18 cellular contexts compared by ENCODE assay signal in the genomic region with DNA sequence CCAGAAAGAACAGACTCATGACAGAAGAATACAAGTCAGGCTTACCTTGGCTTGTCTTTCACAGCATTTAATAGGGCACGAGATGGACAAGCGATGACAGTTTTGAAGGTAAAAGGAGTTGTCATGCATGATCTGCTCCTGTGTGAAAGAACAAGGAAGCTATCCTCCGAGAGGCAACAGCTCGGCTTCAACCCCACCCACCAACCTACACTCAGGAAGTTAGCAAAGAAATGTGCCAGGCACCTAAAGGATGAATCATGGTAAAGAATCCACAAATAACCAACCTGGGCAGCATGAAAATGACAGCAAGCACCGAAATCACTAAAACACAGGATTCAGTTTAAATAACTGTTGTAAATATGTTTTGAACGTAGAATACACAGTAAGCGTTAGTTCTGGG.
"Had no signal": no experiment of that assay in that cellular context is flagged by ENCODE, and none has a peak within 500 bp of the region (broad histone marks: within the 10 kb centered on the region; RNA-seq: fewer than 3 reads in every experiment).

No MANE protein-coding gene starts in this region.

- FAIRE-seq: endothelial cell of umbilical vein, frontal cortex, TTC549 had no signal

- H3K4me3 Mint-ChIP-seq: natural killer cell; stimulated activated naive B cell treated with anti-CD40 and anti-IgM and Interleukin-4, amounts not matched to agents 10 μg/mL and 1 μg/mL and 100 μg/mL, for 72 hours had no signal

- H3K4me1 Mint-ChIP-seq: natural killer cell; stimulated activated naive B cell treated with anti-CD40 and anti-IgM and Interleukin-4, amounts not matched to agents 10 μg/mL and 1 μg/mL and 100 μg/mL, for 72 hours had no signal

- H3K36me3 ChIP-seq: brain microvascular endothelial cell, left lung, right atrium auricular region, tibial nerve had no signal

- H3K9me3 ChIP-seq: right atrium auricular region had no signal

- H3K27me3 ChIP-seq: brain microvascular endothelial cell, left lung, right atrium auricular region, tibial nerve had no signal

- H3K4me1 ChIP-seq: left lung, right atrium auricular region, tibial nerve had no signal

- H3K27me3 Mint-ChIP-seq: stimulated activated naive B cell treated with anti-CD40 and anti-IgM and Interleukin-4, amounts not matched to agents 10 μg/mL and 1 μg/mL and 100 μg/mL, for 72 hours had no signal

- H3K27ac ChIP-seq: brain microvascular endothelial cell, left lung, right atrium auricular region, skin epidermis, tibial nerve had no signal

- H3K27ac Mint-ChIP-seq: natural killer cell; stimulated activated naive B cell treated with anti-CD40 and anti-IgM and Interleukin-4, amounts not matched to agents 10 μg/mL and 1 μg/mL and 100 μg/mL, for 72 hours had no signal

- H3K36me3 Mint-ChIP-seq: stimulated activated naive B cell treated with anti-CD40 and anti-IgM and Interleukin-4, amounts not matched to agents 10 μg/mL and 1 μg/mL and 100 μg/mL, for 72 hours had no signal

- DNase-seq: activated naive CD4-positive, alpha-beta T cell treated with Interleukin-2 at 50 U/mL for 16 hours; activated T-cell treated with anti-CD3 and anti-CD28 coated beads for 4 hours; brain microvascular endothelial cell; cerebellar nuclear complex; effector CD8-positive, alpha-beta T cell; left lung; mammary epithelial cell; natural killer cell; posterior cingulate gyrus; stimulated activated CD4-positive, alpha-beta T cell treated with anti-CD3 and anti-CD28 coated beads, Interleukin-15, amount 100 ng/mL, for 24 hours; stimulated activated CD4-positive, alpha-beta T cell treated with anti-CD3 and anti-CD28 coated beads, Interleukin-4, amount 100 ng/mL, for 1 hour; stimulated activated naive B cell treated with anti-CD40 and anti-IgM and Interleukin-4, amounts not matched to agents 10 μg/mL and 1 μg/mL and 100 μg/mL, for 72 hours had no signal

- H3K4me3 ChIP-seq: left lung, right atrium auricular region, tibial nerve had no signal
